ENCODE assay signal across 11 cellular contexts in genomic region chr15:40846846-40847224, GRCh38. TPM values are rescaled to one million over a fixed set of nuclear protein-coding genes. Genes with fewer than 3 reads are reported as not detected.
DNase-seq lines count a peak whose midpoint lies in the region; ATAC-seq and TF ChIP-seq lines count a peak whose summit lies in the region.
"Had no signal": no experiment of that assay in that cellular context is flagged by ENCODE, and none has a peak within 500 bp of the region (broad histone marks: within the 10 kb centered on the region; RNA-seq: fewer than 3 reads in every experiment).

No MANE protein-coding gene starts in this region.

- H3K27ac ChIP-seq in DND-41 (ENCODE audit: low read length), result no peak overlapping the region
- H3K27ac ChIP-seq in mammary epithelial cell (ENCODE audit: insufficient read depth, low read depth, low read length), result peak overlapping the region; percentile 85
- peak overlapping the region; percentile 84 for H3K27ac ChIP-seq in neutrophil
- H3K27ac ChIP-seq: thoracic aorta had no signal

- TF ChIP-seq CTCF in DND-41 (IDR thresholded peaks at IDR 0.05; ENCODE audit: borderline replicate concordance, extremely low read depth, low read length, poor library complexity, severe bottlenecking) (no peak), mammary epithelial cell (conservative IDR thresholded peaks at IDR 0.05 in 1 of 2, IDR thresholded peaks at IDR 0.05 in 1 of 2; ENCODE audit: extremely low read depth in 1 of 2, insufficient read depth in 1 of 2, low read depth in 1 of 2, low read length in 2 of 2) (no peak), neutrophil (IDR thresholded peaks at IDR 0.05) (no peak)

- H3K27me3 ChIP-seq in DND-41 (ENCODE audit: insufficient read depth, low read length, poor library complexity) (no peaks in the 10 kb centered on the region), mammary epithelial cell (ENCODE audit: insufficient read depth, low read length) (no peaks in the 10 kb centered on the region), neutrophil (peaks cover 31% of the 10 kb centered on the region)

- no peak overlapping the region for H3K9ac ChIP-seq in DND-41 (ENCODE audit: low read depth, low read length)
- peak overlapping the region; percentile 77 for H3K9ac ChIP-seq in mammary epithelial cell (ENCODE audit: insufficient read depth, low read length)

- H3K4me3 ChIP-seq in DND-41 (ENCODE audit: low read depth in 1 of 2, low read length in 2 of 2), result no peak overlapping the region
- H3K4me3 ChIP-seq in mammary epithelial cell (replicated peaks in 1 of 3; ENCODE audit: insufficient read depth in 1 of 3, low read depth in 2 of 3, low read length in 3 of 3), result peak overlapping the region; percentile 62 to 94 (median 94)
- H3K4me3 ChIP-seq in neutrophil (ENCODE audit: low read depth in 1 of 2, low read length in 1 of 2), result peak overlapping the region; percentile 29 to 47
- H3K4me3 ChIP-seq: thoracic aorta had no signal

- CTCF ChIA-PET in mammary epithelial cell (lab: Charles Lee; ENCODE audit: low non-redundant PET), result no interaction called here

- DNase-seq in DND-41, result no peak
- DNase-seq in mammary epithelial cell, result peak; percentile 46
- no peak for DNase-seq in NCI-H1930 (lab: John Stamatoyannopoulos, UW)
- no peak for DNase-seq in NCI-H69 (lab: John Stamatoyannopoulos, UW)
- DNase-seq: activated CD4-positive, alpha-beta T cell treated with anti-CD3 and anti-CD28 coated beads, Interleukin-2, amount 50 U/mL, for 48 hours; NK-92 treated with Interleukin-12 subunit alpha and Interleukin-12 subunit beta, amount 100 ng/mL, for 24 hours had no signal

- dilution Hi-C loops in mammary epithelial cell (cut with HindIII; ENCODE audit: low sequenced_read_pairs), result no loop called here

- no TSS peak for BruUV-seq in mammary epithelial cell (replicated peaks; lab: Mats Ljungman, UMichigan)

- H3K4me1 ChIP-seq in DND-41 (ENCODE audit: insufficient read depth, low read length), result peaks cover 10% of the 10 kb centered on the region
- H3K4me1 ChIP-seq in mammary epithelial cell (ENCODE audit: insufficient read depth, low read length), result peaks cover 34% of the 10 kb centered on the region
- peaks cover 44 to 48% of the 10 kb centered on the region in 2 experiments for H3K4me1 ChIP-seq in neutrophil (ENCODE audit: control insufficient read depth in 1 of 2, insufficient read depth in 1 of 2, low read depth in 1 of 2, low read length in 1 of 2)

- in situ Hi-C loops in mammary epithelial cell (cut with MboI; ENCODE audit: low sequenced_read_pairs in 2 of 2), result no loop called here

- intact Hi-C loops in mammary epithelial cell (cut with micrococcal nuclease), result loop anchor here (1.0 to 2.0 kb wide), 3 partner anchors 47 to 168 kb away; partner anchors contain the start of gene VPS18

- H3K9me3 ChIP-seq in DND-41 (ENCODE audit: insufficient read depth, low read length, severe bottlenecking), result no peaks in the 10 kb centered on the region
- H3K9me3 ChIP-seq in mammary epithelial cell (replicated peaks; ENCODE audit: insufficient read depth, low read length), result no peaks in the 10 kb centered on the region
- no peaks in the 10 kb centered on the region for H3K9me3 ChIP-seq in neutrophil
- H3K9me3 ChIP-seq: thoracic aorta had no signal

- H3K36me3 ChIP-seq in DND-41 (ENCODE audit: insufficient read depth, low read length), result no peaks in the 10 kb centered on the region
- peaks cover 9% of the 10 kb centered on the region for H3K36me3 ChIP-seq in mammary epithelial cell (ENCODE audit: insufficient read depth, low read length)
- H3K36me3 ChIP-seq in neutrophil, result no peaks in the 10 kb centered on the region
- H3K36me3 ChIP-seq: thoracic aorta had no signal

- H3K79me2 ChIP-seq in DND-41 (ENCODE audit: insufficient read depth, low read length), result no peaks in the 10 kb centered on the region
- peaks cover 77% of the 10 kb centered on the region for H3K79me2 ChIP-seq in mammary epithelial cell (ENCODE audit: insufficient read depth, low read length)

- H4K20me1 ChIP-seq in DND-41 (ENCODE audit: insufficient read depth, low read length), result no peaks in the 10 kb centered on the region
- H4K20me1 ChIP-seq in mammary epithelial cell (ENCODE audit: insufficient read depth, low read length), result no peaks in the 10 kb centered on the region

- ATAC-seq in DND-41 (ENCODE audit: insufficient read depth, low read depth) (no peak), HG03045 (IDR thresholded peaks at IDR 0.05; ENCODE audit: unreplicated experiment) (peak; percentile 17), HG03342 (IDR thresholded peaks at IDR 0.05; ENCODE audit: unreplicated experiment) (no peak), HG03196 (IDR thresholded peaks at IDR 0.05; ENCODE audit: unreplicated experiment) (no peak)

- H3K4me2 ChIP-seq in DND-41 (ENCODE audit: insufficient read depth, low read length) (no peak overlapping the region), mammary epithelial cell (ENCODE audit: insufficient read depth, low read depth, low read length) (peak overlapping the region; percentile 92)

- H2AFZ ChIP-seq in DND-41 (ENCODE audit: low read depth, low read length) (0 out of 2 replicates have a peak overlapping the region, but pooled peaks have one; percentile 43), mammary epithelial cell (ENCODE audit: low read depth, low read length) (no peak overlapping the region)

RNA-seq across cellular contexts. Expression of gene SPINT1, which starts 3.0 kb away (rescaled TPM):
- 100 to 1,000 TPM; 154 to 226 TPM for total RNA-seq in mammary epithelial cell
- 204 TPM for polyA plus RNA-seq in mammary epithelial cell
- polyA minus RNA-seq in mammary epithelial cell, result 283 TPM

RNA-seq across cellular contexts. Expression of gene PPP1R14D, which starts 18.3 kb away (rescaled TPM):
- total RNA-seq in mammary epithelial cell, result not detected
- polyA plus RNA-seq in mammary epithelial cell, result not detected
- not detected for polyA minus RNA-seq in mammary epithelial cell
- total RNA-seq: thoracic aorta had no signal

RNA-seq across cellular contexts. Expression of gene RHOV, which starts 27.2 kb away (rescaled TPM):
- total RNA-seq in mammary epithelial cell, result under 1 TPM; 0.83 to 0.87 TPM
- polyA plus RNA-seq in mammary epithelial cell, result 0.90 TPM
- polyA minus RNA-seq in mammary epithelial cell, result not detected
- total RNA-seq: thoracic aorta had no signal

RNA-seq across cellular contexts. Expression of gene DNAJC17, which starts 39.6 kb away (rescaled TPM):
- 10 to 100 TPM; 12.0 to 40.9 TPM for total RNA-seq in mammary epithelial cell
- polyA plus RNA-seq in mammary epithelial cell, result 48.4 TPM
- 31.5 TPM for polyA minus RNA-seq in mammary epithelial cell

RNA-seq across cellular contexts. Expression of gene ZFYVE19, which starts 39.9 kb away (rescaled TPM):
- total RNA-seq in mammary epithelial cell, result 10 to 100 TPM; 20.2 to 21.2 TPM
- 36.6 TPM for polyA plus RNA-seq in mammary epithelial cell
- 40.3 TPM for polyA minus RNA-seq in mammary epithelial cell

Comparison
In these comparisons a context has a peak if more than half of its experiments do, and no peak if none do; other contexts are left out.
1. H3K4me3 ChIP-seq: peak in mammary epithelial cell (3 of 3) and neutrophil (2 of 2); none in DND-41 (0 of 2).